Comparison of ENCODE assay signal across 1 cellular context in the genomic region with DNA sequence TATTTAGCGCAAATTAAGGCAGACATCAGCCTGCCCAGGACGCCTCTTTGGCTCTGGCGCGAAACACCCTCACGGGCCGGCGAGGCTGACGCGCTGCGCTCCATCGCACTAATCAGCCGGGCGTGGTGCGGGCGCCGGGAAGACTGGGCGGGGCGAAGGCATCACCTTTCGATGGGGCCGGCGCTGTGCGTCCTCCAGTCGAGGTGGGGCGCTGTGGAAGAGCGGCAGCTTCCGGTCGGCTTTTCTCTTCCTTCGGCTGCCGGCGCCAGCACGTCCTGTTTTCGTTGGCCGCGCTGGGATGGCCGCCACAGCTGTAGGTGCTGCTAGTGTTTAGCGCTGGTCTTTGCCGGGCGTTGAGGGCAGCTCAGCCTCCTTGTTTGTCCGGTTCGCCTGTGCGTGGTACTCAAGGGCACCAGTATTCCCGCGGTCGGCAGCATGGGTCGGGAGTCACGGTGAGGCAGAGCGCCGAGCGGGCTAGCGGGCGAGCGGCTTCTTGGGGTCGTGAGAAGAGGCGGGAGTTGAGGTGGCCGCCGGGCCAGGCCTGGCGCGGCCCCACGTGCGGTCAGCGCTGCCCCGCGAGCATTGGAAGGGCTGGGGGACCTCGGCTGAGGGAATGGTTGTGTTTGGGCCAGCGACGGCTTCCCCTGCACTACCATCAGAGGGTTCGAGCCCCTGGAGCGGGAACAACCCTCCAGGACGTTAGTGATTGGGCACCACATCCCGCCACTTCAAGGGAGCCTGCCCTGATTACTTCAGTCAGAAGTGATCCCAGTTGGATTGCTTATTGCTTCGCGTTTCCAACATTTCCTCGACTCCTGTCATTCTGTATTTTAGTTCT.
TF ChIP-seq lines count a peak whose summit lies in the region.

A gene with protein sequence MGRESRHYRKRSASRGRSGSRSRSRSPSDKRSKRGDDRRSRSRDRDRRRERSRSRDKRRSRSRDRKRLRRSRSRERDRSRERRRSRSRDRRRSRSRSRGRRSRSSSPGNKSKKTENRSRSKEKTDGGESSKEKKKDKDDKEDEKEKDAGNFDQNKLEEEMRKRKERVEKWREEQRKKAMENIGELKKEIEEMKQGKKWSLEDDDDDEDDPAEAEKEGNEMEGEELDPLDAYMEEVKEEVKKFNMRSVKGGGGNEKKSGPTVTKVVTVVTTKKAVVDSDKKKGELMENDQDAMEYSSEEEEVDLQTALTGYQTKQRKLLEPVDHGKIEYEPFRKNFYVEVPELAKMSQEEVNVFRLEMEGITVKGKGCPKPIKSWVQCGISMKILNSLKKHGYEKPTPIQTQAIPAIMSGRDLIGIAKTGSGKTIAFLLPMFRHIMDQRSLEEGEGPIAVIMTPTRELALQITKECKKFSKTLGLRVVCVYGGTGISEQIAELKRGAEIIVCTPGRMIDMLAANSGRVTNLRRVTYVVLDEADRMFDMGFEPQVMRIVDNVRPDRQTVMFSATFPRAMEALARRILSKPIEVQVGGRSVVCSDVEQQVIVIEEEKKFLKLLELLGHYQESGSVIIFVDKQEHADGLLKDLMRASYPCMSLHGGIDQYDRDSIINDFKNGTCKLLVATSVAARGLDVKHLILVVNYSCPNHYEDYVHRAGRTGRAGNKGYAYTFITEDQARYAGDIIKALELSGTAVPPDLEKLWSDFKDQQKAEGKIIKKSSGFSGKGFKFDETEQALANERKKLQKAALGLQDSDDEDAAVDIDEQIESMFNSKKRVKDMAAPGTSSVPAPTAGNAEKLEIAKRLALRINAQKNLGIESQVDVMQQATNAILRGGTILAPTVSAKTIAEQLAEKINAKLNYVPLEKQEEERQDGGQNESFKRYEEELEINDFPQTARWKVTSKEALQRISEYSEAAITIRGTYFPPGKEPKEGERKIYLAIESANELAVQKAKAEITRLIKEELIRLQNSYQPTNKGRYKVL (plus strand): TSS at position 276 of the 838 bp plus-strand sequence. CDS start 160 bp downstream, at position 436.

TF ChIP-seq in GM12878, 131 proteins besides CTCF, POLR2A, EP300 and RAD21 (continued from another document and continues in another):
- TF ChIP-seq, protein P1, sequence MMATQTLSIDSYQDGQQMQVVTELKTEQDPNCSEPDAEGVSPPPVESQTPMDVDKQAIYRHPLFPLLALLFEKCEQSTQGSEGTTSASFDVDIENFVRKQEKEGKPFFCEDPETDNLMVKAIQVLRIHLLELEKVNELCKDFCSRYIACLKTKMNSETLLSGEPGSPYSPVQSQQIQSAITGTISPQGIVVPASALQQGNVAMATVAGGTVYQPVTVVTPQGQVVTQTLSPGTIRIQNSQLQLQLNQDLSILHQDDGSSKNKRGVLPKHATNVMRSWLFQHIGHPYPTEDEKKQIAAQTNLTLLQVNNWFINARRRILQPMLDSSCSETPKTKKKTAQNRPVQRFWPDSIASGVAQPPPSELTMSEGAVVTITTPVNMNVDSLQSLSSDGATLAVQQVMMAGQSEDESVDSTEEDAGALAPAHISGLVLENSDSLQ (IDR thresholded peaks at IDR 0.05), result peak; percentile 19; the same call in 1 of the 2 replicates
- TF ChIP-seq ZBED1 (IDR thresholded peaks at IDR 0.05; ENCODE audit: borderline replicate concordance), result 0 out of 2 replicates have a peak, but pooled peaks have one; percentile 61
- TF ChIP-seq NFIC (IDR thresholded peaks at IDR 0.05; ENCODE audit: low read depth, low read length), result no peak
- TF ChIP-seq HDAC6 (IDR thresholded peaks at IDR 0.05; ENCODE audit: unreplicated experiment), result no peak
- TF ChIP-seq RUNX3 (IDR thresholded peaks at IDR 0.05; ENCODE audit: low read length), result 0 out of 2 replicates have a peak, but pooled peaks have one; percentile 24
- peak; percentile 80; the same call in 1 of the 2 replicates for TF ChIP-seq POLR2AphosphoS2 (IDR thresholded peaks at IDR 0.05; ENCODE audit: low read depth, low read length)
- no peak for TF ChIP-seq SMAD1 (IDR thresholded peaks at IDR 0.05; ENCODE audit: low read depth, partially characterized antibody)
- no peak for TF ChIP-seq E2F8 (IDR thresholded peaks at IDR 0.05; ENCODE audit: low read depth, partially characterized antibody)
- TF ChIP-seq, protein P2, sequence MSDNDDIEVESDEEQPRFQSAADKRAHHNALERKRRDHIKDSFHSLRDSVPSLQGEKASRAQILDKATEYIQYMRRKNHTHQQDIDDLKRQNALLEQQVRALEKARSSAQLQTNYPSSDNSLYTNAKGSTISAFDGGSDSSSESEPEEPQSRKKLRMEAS (IDR thresholded peaks at IDR 0.05; ENCODE audit: low read depth, low read length), result no peak
- peak; percentile 79 for TF ChIP-seq RELA (IDR thresholded peaks at IDR 0.05; ENCODE audit: borderline replicate concordance, partially characterized antibody)
- no peak for TF ChIP-seq ZNF24 (IDR thresholded peaks at IDR 0.05)
- TF ChIP-seq, protein P3, sequence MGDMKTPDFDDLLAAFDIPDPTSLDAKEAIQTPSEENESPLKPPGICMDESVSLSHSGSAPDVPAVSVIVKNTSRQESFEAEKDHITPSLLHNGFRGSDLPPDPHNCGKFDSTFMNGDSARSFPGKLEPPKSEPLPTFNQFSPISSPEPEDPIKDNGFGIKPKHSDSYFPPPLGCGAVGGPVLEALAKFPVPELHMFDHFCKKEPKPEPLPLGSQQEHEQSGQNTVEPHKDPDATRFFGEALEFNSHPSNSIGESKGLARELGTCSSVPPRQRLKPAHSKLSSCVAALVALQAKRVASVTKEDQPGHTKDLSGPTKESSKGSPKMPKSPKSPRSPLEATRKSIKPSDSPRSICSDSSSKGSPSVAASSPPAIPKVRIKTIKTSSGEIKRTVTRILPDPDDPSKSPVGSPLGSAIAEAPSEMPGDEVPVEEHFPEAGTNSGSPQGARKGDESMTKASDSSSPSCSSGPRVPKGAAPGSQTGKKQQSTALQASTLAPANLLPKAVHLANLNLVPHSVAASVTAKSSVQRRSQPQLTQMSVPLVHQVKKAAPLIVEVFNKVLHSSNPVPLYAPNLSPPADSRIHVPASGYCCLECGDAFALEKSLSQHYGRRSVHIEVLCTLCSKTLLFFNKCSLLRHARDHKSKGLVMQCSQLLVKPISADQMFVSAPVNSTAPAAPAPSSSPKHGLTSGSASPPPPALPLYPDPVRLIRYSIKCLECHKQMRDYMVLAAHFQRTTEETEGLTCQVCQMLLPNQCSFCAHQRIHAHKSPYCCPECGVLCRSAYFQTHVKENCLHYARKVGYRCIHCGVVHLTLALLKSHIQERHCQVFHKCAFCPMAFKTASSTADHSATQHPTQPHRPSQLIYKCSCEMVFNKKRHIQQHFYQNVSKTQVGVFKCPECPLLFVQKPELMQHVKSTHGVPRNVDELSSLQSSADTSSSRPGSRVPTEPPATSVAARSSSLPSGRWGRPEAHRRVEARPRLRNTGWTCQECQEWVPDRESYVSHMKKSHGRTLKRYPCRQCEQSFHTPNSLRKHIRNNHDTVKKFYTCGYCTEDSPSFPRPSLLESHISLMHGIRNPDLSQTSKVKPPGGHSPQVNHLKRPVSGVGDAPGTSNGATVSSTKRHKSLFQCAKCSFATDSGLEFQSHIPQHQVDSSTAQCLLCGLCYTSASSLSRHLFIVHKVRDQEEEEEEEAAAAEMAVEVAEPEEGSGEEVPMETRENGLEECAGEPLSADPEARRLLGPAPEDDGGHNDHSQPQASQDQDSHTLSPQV (IDR thresholded peaks at IDR 0.05), result no peak; the same call in 1 of the 2 replicates
- no peak for TF ChIP-seq FOS (IDR thresholded peaks at IDR 0.05; ENCODE audit: borderline replicate concordance, extremely low read depth, insufficient read length)
- peak; percentile 89 for TF ChIP-seq SIN3A (IDR thresholded peaks at IDR 0.05; ENCODE audit: low read depth, low read length)
- TF ChIP-seq CBX5 (IDR thresholded peaks at IDR 0.05; ENCODE audit: low read depth), result no peak; the same call in 1 of the 2 replicates
- TF ChIP-seq, protein P4, sequence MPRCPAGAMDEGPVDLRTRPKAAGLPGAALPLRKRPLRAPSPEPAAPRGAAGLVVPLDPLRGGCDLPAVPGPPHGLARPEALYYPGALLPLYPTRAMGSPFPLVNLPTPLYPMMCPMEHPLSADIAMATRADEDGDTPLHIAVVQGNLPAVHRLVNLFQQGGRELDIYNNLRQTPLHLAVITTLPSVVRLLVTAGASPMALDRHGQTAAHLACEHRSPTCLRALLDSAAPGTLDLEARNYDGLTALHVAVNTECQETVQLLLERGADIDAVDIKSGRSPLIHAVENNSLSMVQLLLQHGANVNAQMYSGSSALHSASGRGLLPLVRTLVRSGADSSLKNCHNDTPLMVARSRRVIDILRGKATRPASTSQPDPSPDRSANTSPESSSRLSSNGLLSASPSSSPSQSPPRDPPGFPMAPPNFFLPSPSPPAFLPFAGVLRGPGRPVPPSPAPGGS (IDR thresholded peaks at IDR 0.05; ENCODE audit: borderline replicate concordance, insufficient read depth, low read depth, low read length, poor library complexity, severe bottlenecking), result peak; percentile 14
- no peak for TF ChIP-seq CHD4 (IDR thresholded peaks at IDR 0.05)
- peak; percentile 76; the same call in 1 of the 2 replicates for TF ChIP-seq TCF12 (IDR thresholded peaks at IDR 0.05; ENCODE audit: low read depth, low read length)
- TF ChIP-seq YY1 (IDR thresholded peaks at IDR 0.05; ENCODE audit: low read depth, low read length), result peak; percentile 96
- peak; percentile 89; the same call in 1 of the 2 replicates for TF ChIP-seq PAX5 (IDR thresholded peaks at IDR 0.05; ENCODE audit: borderline replicate concordance, low read depth, low read length)
- TF ChIP-seq CBX3 (IDR thresholded peaks at IDR 0.05; ENCODE audit: borderline replicate concordance, low read depth), result no peak
- peak; percentile 82; the same call in 1 of the 2 replicates for TF ChIP-seq STAT1 (conservative IDR thresholded peaks at IDR 0.05)
- TF ChIP-seq NFXL1 (IDR thresholded peaks at IDR 0.05; ENCODE audit: borderline replicate concordance), result no peak
- peak; percentile 26 for TF ChIP-seq E4F1 (IDR thresholded peaks at IDR 0.05; ENCODE audit: borderline replicate concordance, partially characterized antibody)
- TF ChIP-seq WRNIP1 (IDR thresholded peaks at IDR 0.05; ENCODE audit: borderline replicate concordance, low read depth, low read length), result no peak
- no peak for TF ChIP-seq KAT2A (conservative IDR thresholded peaks at IDR 0.05; ENCODE audit: control insufficient read depth, low read depth, low read length)
- no peak for TF ChIP-seq ZNF207 (IDR thresholded peaks at IDR 0.05; ENCODE audit: borderline replicate concordance)
- TF ChIP-seq ZNF217 (IDR thresholded peaks at IDR 0.05), result no peak
- TF ChIP-seq, protein P5, sequence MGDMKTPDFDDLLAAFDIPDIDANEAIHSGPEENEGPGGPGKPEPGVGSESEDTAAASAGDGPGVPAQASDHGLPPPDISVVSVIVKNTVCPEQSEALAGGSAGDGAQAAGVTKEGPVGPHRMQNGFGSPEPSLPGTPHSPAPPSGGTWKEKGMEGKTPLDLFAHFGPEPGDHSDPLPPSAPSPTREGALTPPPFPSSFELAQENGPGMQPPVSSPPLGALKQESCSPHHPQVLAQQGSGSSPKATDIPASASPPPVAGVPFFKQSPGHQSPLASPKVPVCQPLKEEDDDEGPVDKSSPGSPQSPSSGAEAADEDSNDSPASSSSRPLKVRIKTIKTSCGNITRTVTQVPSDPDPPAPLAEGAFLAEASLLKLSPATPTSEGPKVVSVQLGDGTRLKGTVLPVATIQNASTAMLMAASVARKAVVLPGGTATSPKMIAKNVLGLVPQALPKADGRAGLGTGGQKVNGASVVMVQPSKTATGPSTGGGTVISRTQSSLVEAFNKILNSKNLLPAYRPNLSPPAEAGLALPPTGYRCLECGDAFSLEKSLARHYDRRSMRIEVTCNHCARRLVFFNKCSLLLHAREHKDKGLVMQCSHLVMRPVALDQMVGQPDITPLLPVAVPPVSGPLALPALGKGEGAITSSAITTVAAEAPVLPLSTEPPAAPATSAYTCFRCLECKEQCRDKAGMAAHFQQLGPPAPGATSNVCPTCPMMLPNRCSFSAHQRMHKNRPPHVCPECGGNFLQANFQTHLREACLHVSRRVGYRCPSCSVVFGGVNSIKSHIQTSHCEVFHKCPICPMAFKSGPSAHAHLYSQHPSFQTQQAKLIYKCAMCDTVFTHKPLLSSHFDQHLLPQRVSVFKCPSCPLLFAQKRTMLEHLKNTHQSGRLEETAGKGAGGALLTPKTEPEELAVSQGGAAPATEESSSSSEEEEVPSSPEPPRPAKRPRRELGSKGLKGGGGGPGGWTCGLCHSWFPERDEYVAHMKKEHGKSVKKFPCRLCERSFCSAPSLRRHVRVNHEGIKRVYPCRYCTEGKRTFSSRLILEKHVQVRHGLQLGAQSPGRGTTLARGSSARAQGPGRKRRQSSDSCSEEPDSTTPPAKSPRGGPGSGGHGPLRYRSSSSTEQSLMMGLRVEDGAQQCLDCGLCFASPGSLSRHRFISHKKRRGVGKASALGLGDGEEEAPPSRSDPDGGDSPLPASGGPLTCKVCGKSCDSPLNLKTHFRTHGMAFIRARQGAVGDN (IDR thresholded peaks at IDR 0.05), result no peak
